ENCODE assay signal across 1 cellular context in genomic region chr12:65825323-65825572, GRCh38.
TF ChIP-seq lines count a peak whose summit lies in the region.

No MANE protein-coding gene starts in this region.

TF ChIP-seq in SK-N-SH, 30 proteins besides CTCF, POLR2A, EP300 and RAD21 (continued from another document):
- TF ChIP-seq REST (IDR thresholded peaks at IDR 0.05; ENCODE audit: low read depth, low read length), result no peak
- TF ChIP-seq IRF3 (IDR thresholded peaks at IDR 0.05; ENCODE audit: low read depth, low read length), result no peak
- TF ChIP-seq FOXJ3 (CRISPR knock-in tag; IDR thresholded peaks at IDR 0.05), result no peak
- no peak for TF ChIP-seq FOXM1 (IDR thresholded peaks at IDR 0.05; ENCODE audit: low read depth)
- TF ChIP-seq MXI1 (IDR thresholded peaks at IDR 0.05; ENCODE audit: low read depth, low read length), result no peak
- no peak for TF ChIP-seq SMC3 (IDR thresholded peaks at IDR 0.05; ENCODE audit: low read depth, low read length)
- no peak for TF ChIP-seq TAF1 (IDR thresholded peaks at IDR 0.05; ENCODE audit: borderline replicate concordance, low read depth, low read length)
- no peak for TF ChIP-seq JUND (IDR thresholded peaks at IDR 0.05)
- no peak for TF ChIP-seq MEF2A (IDR thresholded peaks at IDR 0.05; ENCODE audit: borderline replicate concordance, low read depth)
- TF ChIP-seq CHD2 (IDR thresholded peaks at IDR 0.05; ENCODE audit: low read length, partially characterized antibody), result no peak
- TF ChIP-seq GATA2 (CRISPR knock-in tag; IDR thresholded peaks at IDR 0.05), result no peak
- no peak for TF ChIP-seq NFIC (IDR thresholded peaks at IDR 0.05; ENCODE audit: borderline replicate concordance)
